8 cellular contexts compared by ENCODE assay signal in the genomic region with DNA sequence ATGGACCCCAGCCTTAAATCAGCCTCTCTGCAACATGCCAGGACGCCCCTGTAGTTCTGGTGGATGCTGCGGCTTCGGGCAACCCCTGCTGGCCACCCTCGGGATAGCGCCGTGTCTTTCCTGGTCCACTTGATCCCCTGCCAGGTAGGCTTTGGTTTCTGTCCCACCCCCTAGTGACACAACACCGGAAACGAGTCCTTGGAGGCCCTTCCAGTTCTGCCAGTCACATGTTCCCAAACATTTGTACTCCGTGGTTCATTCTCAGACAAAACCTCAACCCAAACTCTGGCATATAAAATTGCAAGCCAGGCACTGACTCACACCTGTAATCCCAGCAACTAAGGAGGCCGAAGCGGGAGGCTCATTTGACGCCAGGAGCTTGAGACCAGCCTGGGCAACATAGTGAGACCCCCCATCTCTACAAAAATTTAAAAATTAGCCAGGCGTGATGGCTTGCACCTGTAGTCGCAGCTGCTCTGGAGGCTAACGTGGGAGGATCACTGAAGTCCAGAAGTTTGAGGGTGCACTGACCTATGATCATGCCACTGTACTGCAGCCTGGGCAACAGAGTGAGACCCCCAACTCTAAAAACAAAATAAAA. TPM values are rescaled to one million over a fixed set of nuclear protein-coding genes. Genes with fewer than 3 reads are reported as not detected.
A peak's percentile ranks its signal among the peaks of the same experiment; 100 is the strongest.
DNase-seq lines count a peak whose midpoint lies in the region; ATAC-seq, FAIRE-seq and TF ChIP-seq lines count a peak whose summit lies in the region.

No MANE protein-coding gene starts in this region.

- ATAC-seq in SK-N-SH treated with all-trans-retinoic acid at 6 μM for 48 hours (peak; percentile 88), left cardiac atrium (peak; percentile 70 to 85), HG02973 (IDR thresholded peaks at IDR 0.05; ENCODE audit: unreplicated experiment) (no peak)

- H3K36me3 ChIP-seq in MM.1S (replicated peaks; ENCODE audit: insufficient read depth, low read length) (no peaks in the 10 kb centered on the region), adipocyte (ENCODE audit: control insufficient read depth, insufficient read depth, low read length, severe bottlenecking) (no peaks in the 10 kb centered on the region)

- peak; percentile 65 for TF ChIP-seq CTCF in MM.1S (IDR thresholded peaks at IDR 0.05; ENCODE audit: low read length)

- intact Hi-C loops in left cardiac atrium (cut with DNase I) = loop anchor here in 1 of 2 donors (5.0 kb wide), 1 partner anchor 46 kb away; no protein-coding TSS in a partner anchor

- no peak overlapping the region for H3K4me2 ChIP-seq in MM.1S (ENCODE audit: low read depth, low read length)

- no peaks in the 10 kb centered on the region for H4K20me1 ChIP-seq in MM.1S (ENCODE audit: insufficient read depth, low read length)

- H3K9ac ChIP-seq in MM.1S (ENCODE audit: low read length) (no peak overlapping the region), adipocyte (ENCODE audit: low read length) (peak overlapping the region; percentile 36)

- H3K27ac ChIP-seq in MM.1S (ENCODE audit: low read length) = no peak overlapping the region

- no peaks in the 10 kb centered on the region for H3F3A ChIP-seq in MM.1S (ENCODE audit: insufficient read depth, low read length)

- H3K9me3 ChIP-seq in MM.1S (replicated peaks; ENCODE audit: insufficient read depth, low read length) (no peaks in the 10 kb centered on the region), adipocyte (ENCODE audit: control insufficient read depth, low read length) (no peaks in the 10 kb centered on the region)

- no peaks in the 10 kb centered on the region for H3K79me2 ChIP-seq in MM.1S (ENCODE audit: low read length)

- no peak for TF ChIP-seq POLR2A in GM12892 (IDR thresholded peaks at IDR 0.05; ENCODE audit: low read depth, low read length)

- DNase-seq in 8988T = peak; percentile 95
- peak; percentile 66 for DNase-seq in GM12892 (ENCODE audit: insufficient read length)
- peak; percentile 9 for DNase-seq in MM.1S
- peak; percentile 78 for DNase-seq in adipocyte (ENCODE audit: low read depth)
- DNase-seq in left cardiac atrium = peak; percentile 83
- peak; percentile 97 for DNase-seq in renal cortical epithelial cell (ENCODE audit: low read depth)

- H2AFZ ChIP-seq in MM.1S (ENCODE audit: low read length) = no peak overlapping the region

- H3K4me1 ChIP-seq in MM.1S (ENCODE audit: low read length) = no peaks in the 10 kb centered on the region
- peaks cover 12% of the 10 kb centered on the region for H3K4me1 ChIP-seq in adipocyte (ENCODE audit: control insufficient read depth, insufficient read depth, low read length)

- peak; percentile 42 for FAIRE-seq in GM12892 (lab: Jason Lieb, UNC)

- no peaks in the 10 kb centered on the region for H3K9me2 ChIP-seq in MM.1S (replicated peaks; ENCODE audit: insufficient read depth, low read length)

- no peaks in the 10 kb centered on the region for H3K27me3 ChIP-seq in MM.1S (replicated peaks; ENCODE audit: insufficient read depth, low read length)
- peaks cover 11% of the 10 kb centered on the region for H3K27me3 ChIP-seq in adipocyte (replicated peaks; ENCODE audit: control insufficient read depth, insufficient read depth, low read length)

- H3K4me3 ChIP-seq in MM.1S (ENCODE audit: low read length) = no peak overlapping the region
- H3K4me3 ChIP-seq in adipocyte (ENCODE audit: low read length) = no peak overlapping the region

TF ChIP-seq in SK-N-SH treated with all-trans-retinoic acid at 6 μM for 48 hours, 23 proteins besides CTCF, POLR2A, EP300 and RAD21:
- TF ChIP-seq, protein P1, sequence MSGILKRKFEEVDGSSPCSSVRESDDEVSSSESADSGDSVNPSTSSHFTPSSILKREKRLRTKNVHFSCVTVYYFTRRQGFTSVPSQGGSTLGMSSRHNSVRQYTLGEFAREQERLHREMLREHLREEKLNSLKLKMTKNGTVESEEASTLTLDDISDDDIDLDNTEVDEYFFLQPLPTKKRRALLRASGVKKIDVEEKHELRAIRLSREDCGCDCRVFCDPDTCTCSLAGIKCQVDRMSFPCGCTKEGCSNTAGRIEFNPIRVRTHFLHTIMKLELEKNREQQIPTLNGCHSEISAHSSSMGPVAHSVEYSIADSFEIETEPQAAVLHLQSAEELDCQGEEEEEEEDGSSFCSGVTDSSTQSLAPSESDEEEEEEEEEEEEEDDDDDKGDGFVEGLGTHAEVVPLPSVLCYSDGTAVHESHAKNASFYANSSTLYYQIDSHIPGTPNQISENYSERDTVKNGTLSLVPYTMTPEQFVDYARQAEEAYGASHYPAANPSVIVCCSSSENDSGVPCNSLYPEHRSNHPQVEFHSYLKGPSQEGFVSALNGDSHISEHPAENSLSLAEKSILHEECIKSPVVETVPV (CRISPR knock-in tag; IDR thresholded peaks at IDR 0.05) = no peak
TF ChIP-seq in SK-N-SH treated with all-trans-retinoic acid at 6 μM for 48 hours: peak in this region for 0.

RNA-seq across cellular contexts. Expression of gene RASAL1, which starts 37.0 kb away (rescaled TPM):
- 2.0 TPM for polyA plus RNA-seq in GM12892 (2012; ENCODE audit: missing spikeins)
- total RNA-seq in left cardiac atrium (not detected), renal cortical epithelial cell (16.3 and 36.5 TPM in 2 replicates)

RNA-seq across cellular contexts. Expression of gene DTX1, which starts 42.0 kb away (rescaled TPM):
- polyA plus RNA-seq in GM12892 (2012; ENCODE audit: missing spikeins) = 10.9 TPM
- 1 to 10 TPM; 6.3 to 9.8 TPM for total RNA-seq in left cardiac atrium
- total RNA-seq in renal cortical epithelial cell = 0.35 TPM in 1 of 2 replicates, not detected in the other

RNA-seq across cellular contexts. Expression of gene CFAP73, which starts 51.0 kb away (rescaled TPM):
- 0.36 TPM for polyA plus RNA-seq in GM12892 (2012; ENCODE audit: missing spikeins)
- total RNA-seq in left cardiac atrium (not detected), renal cortical epithelial cell (0.25 TPM in 1 of 2 replicates, not detected in the other)

Comparison
In these comparisons a context has a peak if more than half of its experiments do, and no peak if none do; other contexts are left out.
1. DNase-seq: peak in every context shown above with its lines; median percentile 97 in renal cortical epithelial cell; 95 in 8988T; 83 in left cardiac atrium; 78 in adipocyte; 66 in GM12892; 9 in MM.1S.
2. RNA of gene RASAL1, which starts 37.0 kb away (total RNA-seq): 16.3 to 36.5 TPM in renal cortical epithelial cell; not detected in left cardiac atrium; every median in the first group is over 10 times any median in the second.